ENCODE assay signal across 8 cellular contexts in genomic region chr1:19799233-19799876, GRCh38.
DNase-seq lines count a peak whose midpoint lies in the region; ATAC-seq and TF ChIP-seq lines count a peak whose summit lies in the region.

No MANE protein-coding gene starts in this region.

- peaks cover 4% of the 10 kb centered on the region for H3K27me3 Mint-ChIP-seq in T-helper 2 cell treated with Interferon-gamma antibody and Interleukin-4, amounts not matched to agents 5 μg/mL and 100 μg/mL, for 36 hours (ENCODE audit: low read depth)

- H3K4me3 ChIP-seq in astrocyte of the cerebellum (ENCODE audit: low read depth, low read length) = peak overlapping the region; percentile 43

- ATAC-seq in HG03460 (IDR thresholded peaks at IDR 0.05; ENCODE audit: unreplicated experiment) = peak; percentile 55

- TF ChIP-seq POLR2A in GM18526 (IDR thresholded peaks at IDR 0.05; ENCODE audit: extremely low read depth, insufficient read length) = peak; percentile 54

- no peaks in the 10 kb centered on the region for H3K9me3 Mint-ChIP-seq in T-helper 2 cell treated with Interferon-gamma antibody and Interleukin-4, amounts not matched to agents 5 μg/mL and 100 μg/mL, for 36 hours

- in situ Hi-C loops in astrocyte of the cerebellum (cut with HindIII; ENCODE audit: low sequenced_read_pairs) = no loop called here

- H3K4me3 Mint-ChIP-seq in T-helper 2 cell treated with Interferon-gamma antibody and Interleukin-4, amounts not matched to agents 5 μg/mL and 100 μg/mL, for 36 hours = peak overlapping the region; percentile 79

- TF ChIP-seq CTCF in astrocyte of the cerebellum (IDR thresholded peaks at IDR 0.05; ENCODE audit: low read depth, low read length, missing control alignments) = peak; percentile 29

- peak; percentile 56 for DNase-seq in 8988T
- peak; percentile 61 for DNase-seq in T-helper 2 cell treated with Interferon-gamma antibody and Interleukin-4, amounts not matched to agents 5 μg/mL and 100 μg/mL, for 36 hours (ENCODE audit: low spot score)
- DNase-seq in astrocyte of the cerebellum (ENCODE audit: low read depth) = no peak
- peak; percentile 63 for DNase-seq in islet precursor cell
- peak; percentile 32 to 54 for DNase-seq in stimulated activated CD4-positive, alpha-beta T cell treated with anti-CD3 and anti-CD28 coated beads, Interleukin-1b, Interleukin-23, amount 100 ng/mL, for 4 hours (ENCODE audit: low read depth in 2 of 2)
- no peak for DNase-seq in cortex of kidney (lab: John Stamatoyannopoulos, UW)

- peak overlapping the region; percentile 82 for H3K27ac Mint-ChIP-seq in T-helper 2 cell treated with Interferon-gamma antibody and Interleukin-4, amounts not matched to agents 5 μg/mL and 100 μg/mL, for 36 hours

- peaks cover 1% of the 10 kb centered on the region for H3K36me3 Mint-ChIP-seq in T-helper 2 cell treated with Interferon-gamma antibody and Interleukin-4, amounts not matched to agents 5 μg/mL and 100 μg/mL, for 36 hours (ENCODE audit: low read depth)

- H3K4me1 Mint-ChIP-seq in T-helper 2 cell treated with Interferon-gamma antibody and Interleukin-4, amounts not matched to agents 5 μg/mL and 100 μg/mL, for 36 hours (ENCODE audit: low read depth) = peaks cover 14% of the 10 kb centered on the region

Comparison
In these comparisons a context has a peak if more than half of its experiments do, and no peak if none do; other contexts are left out.
1. DNase-seq: peak in 8988T (single experiment), T-helper 2 cell treated with Interferon-gamma antibody and Interleukin-4, amounts not matched to agents 5 μg/mL and 100 μg/mL, for 36 hours (single experiment), islet precursor cell (single experiment) and stimulated activated CD4-positive, alpha-beta T cell treated with anti-CD3 and anti-CD28 coated beads, Interleukin-1b, Interleukin-23, amount 100 ng/mL, for 4 hours (2 of 2); none in astrocyte of the cerebellum (single experiment) and cortex of kidney (single experiment).